In the genomic region with DNA sequence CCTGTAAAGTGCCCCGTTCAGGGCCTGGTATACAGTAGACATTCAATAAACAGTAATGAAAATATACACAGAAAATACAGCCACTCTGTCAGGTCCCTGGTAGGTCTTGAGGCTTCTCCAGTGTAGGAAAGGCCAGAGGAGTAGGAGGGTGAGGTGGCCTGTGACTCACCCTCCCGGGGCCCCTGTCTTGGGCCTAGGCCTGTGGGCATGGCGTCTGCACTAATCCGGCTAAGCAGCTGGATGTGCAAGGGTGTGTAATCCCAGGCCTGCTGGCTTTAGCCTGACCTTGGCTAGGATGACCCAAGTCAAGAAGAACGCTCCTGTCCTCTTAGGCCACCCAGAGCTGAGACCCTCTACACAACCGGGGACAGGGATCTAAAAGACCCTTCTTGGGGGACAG, we compare ENCODE assay signal across 15 cellular contexts.
DNase-seq lines count a peak whose midpoint lies in the region; ATAC-seq, FAIRE-seq and TF ChIP-seq lines count a peak whose summit lies in the region.
"Had no signal": no experiment of that assay in that cellular context is flagged by ENCODE, and none has a peak within 500 bp of the region (broad histone marks: within the 10 kb centered on the region; RNA-seq: fewer than 3 reads in every experiment).

No MANE protein-coding gene starts in this region.

- POLR2A ChIA-PET in T-cell (lab: Charles Lee), result no interaction called here

- no peaks in the 10 kb centered on the region for H3K9me1 ChIP-seq in keratinocyte (ENCODE audit: control insufficient read depth, extremely low read depth, insufficient read depth, low read length)

- H3K27ac Mint-ChIP-seq in T-cell, result no peak overlapping the region
- H3K27ac Mint-ChIP-seq: activated B cell treated with CpG ODN at 0.5 μM for 24 hours; activated T-helper 2 cell treated with anti-CD3 and anti-CD28 coated beads, Interferon-gamma antibody, Interleukin-2, Interleukin-4, amounts not matched to agents 10 μg/mL and 5 μg/mL and 100 μg/mL, durations not matched to agents 14 hours and 24 hours and 36 hours; naive B cell had no signal

- H3K9me3 ChIP-seq in adipocyte (ENCODE audit: control insufficient read depth, low read length), result peaks cover 3% of the 10 kb centered on the region
- no peaks in the 10 kb centered on the region for H3K9me3 ChIP-seq in keratinocyte (ENCODE audit: control insufficient read depth, low read depth, low read length)
- H3K9me3 ChIP-seq in thyroid gland, result no peaks in the 10 kb centered on the region

- H3K9ac ChIP-seq in adipocyte (ENCODE audit: low read length) (peak overlapping the region; percentile 4), keratinocyte (ENCODE audit: control insufficient read depth, extremely low read depth, insufficient read depth, low read length) (no peak overlapping the region)

- H3K79me2 ChIP-seq in keratinocyte (ENCODE audit: control insufficient read depth, insufficient read depth, low read length), result no peaks in the 10 kb centered on the region

- dilution Hi-C loops in keratinocyte (cut with MboI; ENCODE audit: extremely low pct_ligation_motif_present, low sequenced_read_pairs), result no loop called here

- peaks cover 15 to 17% of the 10 kb centered on the region in 2 donors for H3K27me3 Mint-ChIP-seq in T-cell

- TF ChIP-seq CTCF in keratinocyte (optimal IDR thresholded peaks at IDR 0.05 in 1 of 3, IDR thresholded peaks at IDR 0.05 in 1 of 3, conservative IDR thresholded peaks at IDR 0.05 in 1 of 3; ENCODE audit: extremely low read depth in 1 of 3, insufficient read depth in 2 of 3, low read length in 3 of 3), result no peak
- TF ChIP-seq CTCF in thyroid gland (IDR thresholded peaks at IDR 0.05), result no peak

- ATAC-seq in T-cell (replicated peaks in 1 of 4), result no peak

- peak; percentile 69 for FAIRE-seq in keratinocyte (lab: Jason Lieb, UNC)
- FAIRE-seq: GM19239 had no signal

- H3K4me2 ChIP-seq in keratinocyte (ENCODE audit: control insufficient read depth, extremely low read depth, insufficient read depth, low read depth, low read length), result no peak overlapping the region

- H4K20me1 ChIP-seq in keratinocyte (ENCODE audit: control insufficient read depth, extremely low read depth, insufficient read depth, low read length), result no peaks in the 10 kb centered on the region

- no peak overlapping the region for H2AFZ ChIP-seq in keratinocyte (ENCODE audit: control insufficient read depth, low read length)

- no peaks in the 10 kb centered on the region for H3K36me3 ChIP-seq in adipocyte (ENCODE audit: control insufficient read depth, insufficient read depth, low read length, severe bottlenecking)
- no peaks in the 10 kb centered on the region for H3K36me3 ChIP-seq in keratinocyte (ENCODE audit: control insufficient read depth in 2 of 2, extremely low read depth in 1 of 2, insufficient read depth in 2 of 2, low read length in 2 of 2)
- no peaks in the 10 kb centered on the region for H3K36me3 ChIP-seq in thyroid gland

- DNase-seq in AG08396 (ENCODE audit: low spot score) (peak; percentile 49), HS-5 (ENCODE audit: low read depth) (peak; percentile 73), adipocyte (ENCODE audit: low read depth) (peak; percentile 30), keratinocyte (ENCODE audit: low read depth, low spot score) (no peak), T-cell (no peak), cortex of kidney (lab: John Stamatoyannopoulos, UW) (no peak), thyroid gland (no peak), NCI-H2171 treated with DMSO at 0.1 percent for 48 hours (lab: John Stamatoyannopoulos, UW) (no peak)
- DNase-seq: activated B cell treated with CpG ODN at 0.5 μM for 24 hours, dermis blood vessel endothelial cell, naive B cell, NCI-H1694 treated with DMSO at 0.1 percent for 48 hours had no signal

- intact Hi-C loops in thyroid gland (cut with DNase I), result no loop called here

- H3K9me3 Mint-ChIP-seq in T-cell, result no peaks in the 10 kb centered on the region
- H3K9me3 Mint-ChIP-seq: activated B cell treated with CpG ODN at 0.5 μM for 24 hours; activated T-helper 2 cell treated with anti-CD3 and anti-CD28 coated beads, Interferon-gamma antibody, Interleukin-2, Interleukin-4, amounts not matched to agents 10 μg/mL and 5 μg/mL and 100 μg/mL, durations not matched to agents 14 hours and 24 hours and 36 hours had no signal

- no peak for TF ChIP-seq POLR2A in thyroid gland (IDR thresholded peaks at IDR 0.05)

- H3K36me3 Mint-ChIP-seq in T-cell, result no peaks in the 10 kb centered on the region
- H3K36me3 Mint-ChIP-seq: naive B cell had no signal

- no peaks in the 10 kb centered on the region for H3K4me1 Mint-ChIP-seq in T-cell
- H3K4me1 Mint-ChIP-seq: activated B cell treated with CpG ODN at 0.5 μM for 24 hours, naive B cell had no signal

- H3K4me3 Mint-ChIP-seq in T-cell, result no peak overlapping the region
- H3K4me3 Mint-ChIP-seq: activated B cell treated with CpG ODN at 0.5 μM for 24 hours, naive B cell had no signal

- 64 to 86% methylated on average over 4 to 6 of the region's 6 CpGs for WGBS in thyroid gland, 2 donors

- peaks cover 55% of the 10 kb centered on the region for H3K4me1 ChIP-seq in adipocyte (ENCODE audit: control insufficient read depth, insufficient read depth, low read length)
- H3K4me1 ChIP-seq in keratinocyte (ENCODE audit: control insufficient read depth, extremely low read depth, insufficient read depth, low read length), result peaks cover 7% of the 10 kb centered on the region
- peaks cover 0 to 5% of the 10 kb centered on the region in 2 donors for H3K4me1 ChIP-seq in thyroid gland

- H3K4me3 ChIP-seq in adipocyte (ENCODE audit: low read length) (no peak overlapping the region), keratinocyte (ENCODE audit: control insufficient read depth in 2 of 3, extremely low read depth in 1 of 3, insufficient read depth in 2 of 3, low read depth in 1 of 3, low read length in 3 of 3) (no peak overlapping the region), thyroid gland (replicated peaks in 1 of 3) (no peak overlapping the region)
- H3K4me3 ChIP-seq: skin epidermis had no signal

- H3K27me3 ChIP-seq in adipocyte (replicated peaks; ENCODE audit: control insufficient read depth, insufficient read depth, low read length), result peaks cover 13% of the 10 kb centered on the region
- peaks cover 15% of the 10 kb centered on the region for H3K27me3 ChIP-seq in keratinocyte (ENCODE audit: control insufficient read depth, extremely low read depth, insufficient read depth, low read length)
- H3K27me3 ChIP-seq in thyroid gland, result no peaks in the 10 kb centered on the region

- CTCF ChIA-PET in T-cell (lab: Charles Lee), result no interaction called here

- H3K27ac ChIP-seq in keratinocyte (ENCODE audit: control insufficient read depth, insufficient read depth, low read length), result no peak overlapping the region
- H3K27ac ChIP-seq in thyroid gland, result no peak overlapping the region
- H3K27ac ChIP-seq: skin epidermis had no signal

Comparison
In these comparisons a context has a peak if more than half of its experiments do, and no peak if none do; other contexts are left out.
1. DNase-seq: peak in AG08396 (single experiment), HS-5 (single experiment) and adipocyte (single experiment); none in keratinocyte (single experiment), T-cell (0 of 34), cortex of kidney (single experiment), thyroid gland (0 of 2) and NCI-H2171 treated with DMSO at 0.1 percent for 48 hours (single experiment).